15 cellular contexts compared by ENCODE assay signal in the genomic region with DNA sequence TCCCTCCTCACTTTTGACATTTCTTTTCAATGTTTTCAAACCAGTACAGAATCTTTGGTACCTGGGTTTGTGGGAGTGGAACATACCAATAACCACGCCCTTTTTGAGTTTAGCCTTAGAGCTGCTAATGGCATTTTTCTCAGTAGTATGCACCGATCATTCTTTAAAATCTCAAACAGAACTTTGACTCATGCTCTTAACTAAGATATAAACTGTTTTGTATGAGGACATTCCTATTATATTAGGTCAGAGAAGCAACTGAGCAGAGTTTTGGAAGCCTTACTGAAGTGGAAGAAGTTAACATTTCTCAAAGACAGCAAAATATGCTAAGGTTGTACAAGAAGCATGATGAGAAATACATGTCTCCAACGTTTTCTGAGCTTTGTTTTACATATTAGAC.
DNase-seq lines count a peak whose midpoint lies in the region; ATAC-seq, FAIRE-seq and TF ChIP-seq lines count a peak whose summit lies in the region.
"Had no signal": no experiment of that assay in that cellular context is flagged by ENCODE, and none has a peak within 500 bp of the region (broad histone marks: within the 10 kb centered on the region; RNA-seq: fewer than 3 reads in every experiment).

No MANE protein-coding gene starts in this region.

- H3K9ac ChIP-seq in adipocyte (ENCODE audit: low read length) (no peak overlapping the region), smooth muscle cell (ENCODE audit: low read depth) (no peak overlapping the region)

- H2AFZ ChIP-seq in smooth muscle cell (ENCODE audit: low read depth), result peak overlapping the region; percentile 79

- no peak for FAIRE-seq in H54 (lab: Jason Lieb, UNC)

- H3K27ac ChIP-seq in foreskin keratinocyte (no peak overlapping the region), smooth muscle cell (ENCODE audit: low read depth) (peak overlapping the region; percentile 66), prostate gland (no peak overlapping the region)
- H3K27ac ChIP-seq: colonic mucosa had no signal

- DNase-seq in H54 (ENCODE audit: insufficient read length, low spot score) (peak; percentile 1), adipocyte (ENCODE audit: low read depth) (peak; percentile 0), foreskin keratinocyte (peak; percentile 55 to 88), smooth muscle cell (lab: John Stamatoyannopoulos, UW; ENCODE audit: unreplicated experiment) (no peak), NCI-H510A (lab: John Stamatoyannopoulos, UW) (no peak), prostate gland (ENCODE audit: low spot score) (no peak)
- DNase-seq: activated CD4-positive, alpha-beta T cell treated with anti-CD3 and anti-CD28 coated beads, Interleukin-2, amount 10 ng/mL, durations not matched to agents 24 days and 14 days; activated naive CD8-positive, alpha-beta T cell treated with anti-CD3 and anti-CD28 coated beads, Interleukin-2, amount 50 U/mL, for 24 hours; CD4-positive, CD25-positive, alpha-beta regulatory T cell; colonic mucosa; NCI-H2029; stimulated activated CD4-positive, alpha-beta T cell treated with anti-CD3 and anti-CD28 coated beads, Interleukin-15, amount 100 ng/mL, for 24 hours; T-helper 2 cell had no signal

- peak overlapping the region; percentile 57 for H3K4me3 ChIP-seq in adipocyte (ENCODE audit: low read length)
- no peak overlapping the region for H3K4me3 ChIP-seq in smooth muscle cell
- no peak overlapping the region for H3K4me3 ChIP-seq in prostate gland
- H3K4me3 ChIP-seq: colonic mucosa had no signal

- no peaks in the 10 kb centered on the region for H3K79me2 ChIP-seq in smooth muscle cell (ENCODE audit: low read depth)

- H3K9me3 ChIP-seq in adipocyte (ENCODE audit: control insufficient read depth, low read length) (no peaks in the 10 kb centered on the region), smooth muscle cell (replicated peaks; ENCODE audit: low read depth) (no peaks in the 10 kb centered on the region), prostate gland (no peaks in the 10 kb centered on the region)
- H3K9me3 ChIP-seq: colonic mucosa had no signal

- H3K36me3 ChIP-seq in adipocyte (ENCODE audit: control insufficient read depth, insufficient read depth, low read length, severe bottlenecking), result no peaks in the 10 kb centered on the region
- H3K36me3 ChIP-seq in smooth muscle cell (ENCODE audit: low read depth), result no peaks in the 10 kb centered on the region
- H3K36me3 ChIP-seq in prostate gland, result no peaks in the 10 kb centered on the region
- H3K36me3 ChIP-seq: colonic mucosa had no signal

- no peaks in the 10 kb centered on the region for H4K20me1 ChIP-seq in smooth muscle cell (ENCODE audit: low read depth)

- H3K27me3 ChIP-seq in adipocyte (replicated peaks; ENCODE audit: control insufficient read depth, insufficient read depth, low read length) (no peaks in the 10 kb centered on the region), foreskin keratinocyte (no peaks in the 10 kb centered on the region), smooth muscle cell (ENCODE audit: low read depth) (no peaks in the 10 kb centered on the region), prostate gland (replicated peaks; ENCODE audit: insufficient read depth) (no peaks in the 10 kb centered on the region)
- H3K27me3 ChIP-seq: colonic mucosa had no signal

- TF ChIP-seq CTCF in foreskin keratinocyte (conservative IDR thresholded peaks at IDR 0.05) (no peak), smooth muscle cell (IDR thresholded peaks at IDR 0.05; ENCODE audit: borderline replicate concordance, insufficient read depth, poor library complexity, severe bottlenecking) (no peak), prostate gland (IDR thresholded peaks at IDR 0.05) (no peak)

- peaks cover 4% of the 10 kb centered on the region for H3K4me1 ChIP-seq in adipocyte (ENCODE audit: control insufficient read depth, insufficient read depth, low read length)
- H3K4me1 ChIP-seq in foreskin keratinocyte, result no peaks in the 10 kb centered on the region
- H3K4me1 ChIP-seq in smooth muscle cell (ENCODE audit: low read depth), result peaks cover 3% of the 10 kb centered on the region
- no peaks in the 10 kb centered on the region for H3K4me1 ChIP-seq in prostate gland (replicated peaks)
- H3K4me1 ChIP-seq: colonic mucosa had no signal

- H3K4me2 ChIP-seq in smooth muscle cell, result peak overlapping the region; percentile 32

- WGBS in smooth muscle cell (ENCODE audit: low lambda C conversion rate), result 23% methylated on average over 3 of the region's 3 CpGs
- 42% methylated on average over 3 of the region's 3 CpGs for WGBS in prostate gland

- intact Hi-C loops in prostate gland (cut with DNase I), result no loop called here

- no peak for TF ChIP-seq POLR2A in H54 (IDR thresholded peaks at IDR 0.05; ENCODE audit: low read depth, low read length)
- no peak for TF ChIP-seq POLR2A in prostate gland (IDR thresholded peaks at IDR 0.05)

- H3F3A ChIP-seq in smooth muscle cell (ENCODE audit: low read depth), result no peaks in the 10 kb centered on the region

- ATAC-seq in foreskin keratinocyte (peak; percentile 89), GM21529 (IDR thresholded peaks at IDR 0.05; ENCODE audit: unreplicated experiment) (no peak), GM21423 (IDR thresholded peaks at IDR 0.05; ENCODE audit: unreplicated experiment) (no peak)
- ATAC-seq: activated naive CD8-positive, alpha-beta T cell treated with anti-CD3 and anti-CD28 coated beads, Interleukin-2, amount 50 U/mL, for 24 hours had no signal

Comparison
In these comparisons a context has a peak if more than half of its experiments do, and no peak if none do; other contexts are left out.
1. DNase-seq: peak in H54 (single experiment), adipocyte (single experiment) and foreskin keratinocyte (2 of 2); none in smooth muscle cell (single experiment), NCI-H510A (single experiment) and prostate gland (single experiment).